ENCODE assay signal across 7 cellular contexts in genomic region chr15:33737687-33738606, GRCh38.
DNase-seq lines count a peak whose midpoint lies in the region; ATAC-seq and TF ChIP-seq lines count a peak whose summit lies in the region.

No MANE protein-coding gene starts in this region.

- H3K27ac ChIP-seq in IMR-90 (ENCODE audit: insufficient read depth, low read length) (no peak overlapping the region), endodermal cell (ENCODE audit: low read depth, low read length) (no peak overlapping the region)

- H2BK20ac ChIP-seq in IMR-90 (ENCODE audit: low read depth, low read length): no peak overlapping the region

- no peak overlapping the region for H3K56ac ChIP-seq in IMR-90 (ENCODE audit: extremely low read depth, insufficient read depth, low read length)

- H3K27me3 Mint-ChIP-seq in endodermal cell (ENCODE audit: insufficient read depth) (no peaks in the 10 kb centered on the region), mesothelial cell of epicardium (ENCODE audit: low read depth) (peaks cover 2% of the 10 kb centered on the region)

- H3K79me1 ChIP-seq in IMR-90 (ENCODE audit: low read depth in 1 of 2, low read length in 2 of 2): no peaks in the 10 kb centered on the region

- TF ChIP-seq RAD21 in IMR-90 (IDR thresholded peaks at IDR 0.05; ENCODE audit: low read length): peak; percentile 51

- H3K4me3 Mint-ChIP-seq in endodermal cell: peak overlapping the region; percentile 39
- no peak overlapping the region for H3K4me3 Mint-ChIP-seq in mesothelial cell of epicardium

- no peaks in the 10 kb centered on the region for H3K36me3 ChIP-seq in IMR-90 (ENCODE audit: control insufficient read depth, insufficient read depth, low read length)
- H3K36me3 ChIP-seq in endodermal cell (ENCODE audit: control insufficient read depth, insufficient read depth, low read length): no peaks in the 10 kb centered on the region

- intact Hi-C loops in IMR-90 (cut with micrococcal nuclease): loop anchor here (5.0 kb wide), 1 partner anchor 224 kb away; no protein-coding TSS in a partner anchor

- H3K4me3 ChIP-seq in IMR-90 (ENCODE audit: insufficient read depth, low read depth, low read length) (no peak overlapping the region), endodermal cell (ENCODE audit: low read length) (no peak overlapping the region)

- H4K91ac ChIP-seq in IMR-90 (ENCODE audit: insufficient read depth, low read depth, low read length): no peak overlapping the region

- CTCF ChIA-PET in IMR-90 (lab: Yijun Ruan, JAX): interaction anchor here (0.5 to 2.3 kb wide), 14 partner anchors 9 to 580 kb away, joined by 3 to 14 read pairs (median 3); no protein-coding TSS in a partner anchor

- H3K4me2 ChIP-seq in IMR-90 (ENCODE audit: low read depth, low read length): peak overlapping the region; percentile 37; the same call in 1 of the 2 replicates

- H3K18ac ChIP-seq in IMR-90 (ENCODE audit: low read depth, low read length): no peak overlapping the region

- H3K4me1 Mint-ChIP-seq in endodermal cell (peaks cover 9% of the 10 kb centered on the region), mesothelial cell of epicardium (peaks cover 24% of the 10 kb centered on the region)

- TF ChIP-seq CTCF in IMR-90 (conservative IDR thresholded peaks at IDR 0.05; ENCODE audit: low read depth, low read length) (peak; percentile 62), endodermal cell (conservative IDR thresholded peaks at IDR 0.05) (peak; percentile 89), mesothelial cell of epicardium (IDR thresholded peaks at IDR 0.05; ENCODE audit: unreplicated experiment) (peak; percentile 87)

- H2AFZ ChIP-seq in IMR-90 (replicated peaks; ENCODE audit: low read length, poor library complexity): no peak overlapping the region

- POLR2A ChIA-PET in IMR-90 (lab: Charles Lee; ENCODE audit: unreplicated experiment): no interaction called here

- H3K27me3 ChIP-seq in IMR-90 (ENCODE audit: control insufficient read depth, insufficient read depth, low read length): peaks cover 18% of the 10 kb centered on the region
- H3K27me3 ChIP-seq in endodermal cell (ENCODE audit: control insufficient read depth, insufficient read depth, low read length, poor library complexity, severe bottlenecking): no peaks in the 10 kb centered on the region

- in situ Hi-C loops in IMR-90 (cut with MboI; ENCODE audit: low sequenced_read_pairs): loop anchor here (5.0 kb wide), 1 partner anchor 224 kb away; no protein-coding TSS in a partner anchor

- H3K4ac ChIP-seq in IMR-90 (ENCODE audit: low read depth, low read length): no peak overlapping the region

- peak; percentile 81 for ATAC-seq in IMR-90 (ENCODE audit: low read depth)
- ATAC-seq in GM21786 (IDR thresholded peaks at IDR 0.05; ENCODE audit: unreplicated experiment): no peak

- BruUV-seq in IMR-90 (replicated peaks; lab: Mats Ljungman, UMichigan): no TSS peak

- no peak for TF ChIP-seq POLR2A in IMR-90 (IDR thresholded peaks at IDR 0.05; ENCODE audit: low read depth, low read length)

- no peak overlapping the region for H2AK9ac ChIP-seq in IMR-90 (replicated peaks; ENCODE audit: low read depth, low read length, poor library complexity)

- no peaks in the 10 kb centered on the region for H3K9me1 ChIP-seq in IMR-90 (ENCODE audit: insufficient read depth, low read length)

- H2BK5ac ChIP-seq in IMR-90 (ENCODE audit: low read depth, low read length, poor library complexity, severe bottlenecking): no peak overlapping the region

- H3K9me3 ChIP-seq in IMR-90 (ENCODE audit: control insufficient read depth, insufficient read depth, low read length) (no peaks in the 10 kb centered on the region), endodermal cell (ENCODE audit: control insufficient read depth, low read length) (no peaks in the 10 kb centered on the region)

- H4K20me1 ChIP-seq in IMR-90 (ENCODE audit: insufficient read depth, low read length): no peaks in the 10 kb centered on the region

- no peak overlapping the region for H2BK15ac ChIP-seq in IMR-90 (ENCODE audit: low read depth, low read length)

- 18% methylated on average over 3 of the region's 15 CpGs; no CpG with 5 or more reads in 1 of the 2 experiments for WGBS in IMR-90 (ENCODE audit: extremely low coverage in 2 of 2, insufficient read length in 1 of 2), 2 experiments
- WGBS in endodermal cell (ENCODE audit: insufficient coverage in 1 of 2, insufficient read length in 1 of 2), 2 experiments: 41 to 46% methylated on average over 3 to 15 of the region's 15 CpGs

- H2AK5ac ChIP-seq in IMR-90 (ENCODE audit: low read depth, low read length): no peak overlapping the region

- H3K9me3 Mint-ChIP-seq in endodermal cell (no peaks in the 10 kb centered on the region), mesothelial cell of epicardium (no peaks in the 10 kb centered on the region)

- H3K9ac ChIP-seq in IMR-90 (ENCODE audit: low read depth, low read length): no peak overlapping the region
- no peak overlapping the region for H3K9ac ChIP-seq in endodermal cell (ENCODE audit: extremely low read depth, low read length, poor library complexity, severe bottlenecking)

- H3K4me1 ChIP-seq in IMR-90 (ENCODE audit: control insufficient read depth, insufficient read depth, low read length): no peaks in the 10 kb centered on the region
- H3K4me1 ChIP-seq in endodermal cell (ENCODE audit: control insufficient read depth, insufficient read depth, low read length): no peaks in the 10 kb centered on the region

- H4K5ac ChIP-seq in IMR-90 (ENCODE audit: low read depth, low read length): no peak overlapping the region

- H3K14ac ChIP-seq in IMR-90 (replicated peaks; ENCODE audit: low read depth, low read length): no peak overlapping the region

- dilution Hi-C loops in IMR-90 (cut with HindIII; ENCODE audit: low sequenced_read_pairs, unreplicated experiment): no loop called here

- H3K23ac ChIP-seq in IMR-90 (ENCODE audit: low read depth, low read length): no peak overlapping the region

- no peak overlapping the region for H2BK120ac ChIP-seq in IMR-90 (ENCODE audit: low read depth, low read length)

- no peak overlapping the region for H4K8ac ChIP-seq in IMR-90 (ENCODE audit: low read depth in 2 of 2, low read length in 2 of 2)

- peak; percentile 58 for DNase-seq in ELR (ENCODE audit: low read depth)
- peak; percentile 23 for DNase-seq in IMR-90
- DNase-seq in SW480 (ENCODE audit: low spot score): peak; percentile 14
- peak; percentile 87 for DNase-seq in endodermal cell
- peak in 1 of 2 experiments; percentile 51 for DNase-seq in mesothelial cell of epicardium (ENCODE audit: low spot score in 2 of 2, unreplicated experiment in 2 of 2)
- DNase-seq in cerebellar nuclear complex (lab: John Stamatoyannopoulos, UW): no peak

- H3K36me3 Mint-ChIP-seq in endodermal cell (ENCODE audit: low read depth) (no peaks in the 10 kb centered on the region), mesothelial cell of epicardium (no peaks in the 10 kb centered on the region)

- peak overlapping the region; percentile 10 for H3K27ac Mint-ChIP-seq in endodermal cell
- no peak overlapping the region for H3K27ac Mint-ChIP-seq in mesothelial cell of epicardium

TF ChIP-seq in IMR-90, 13 proteins besides CTCF, POLR2A, EP300 and RAD21:
- TF ChIP-seq SMC3 (IDR thresholded peaks at IDR 0.05; ENCODE audit: low read depth, low read length) (peak; percentile 33; the same call in 1 of the 2 replicates), USF2 (IDR thresholded peaks at IDR 0.05; ENCODE audit: low read depth, low read length) (no peak)

Comparison
In these comparisons a context has a peak if more than half of its experiments do, and no peak if none do; other contexts are left out.
1. DNase-seq: peak in ELR (single experiment), IMR-90 (single experiment), SW480 (single experiment) and endodermal cell (single experiment); none in cerebellar nuclear complex (0 of 2).
2. Peak in every context shown above with its lines, with median percentiles within 50 percentile points of each other: CTCF ChIP-seq.